In genomic region chr2:171404258-171404657, GRCh38 we compare ENCODE assay signal across 11 cellular contexts.
DNase-seq lines count a peak whose midpoint lies in the region; ATAC-seq and TF ChIP-seq lines count a peak whose summit lies in the region.
"Had no signal": no experiment of that assay in that cellular context is flagged by ENCODE, and none has a peak within 500 bp of the region (broad histone marks: within the 10 kb centered on the region; RNA-seq: fewer than 3 reads in every experiment).

No MANE protein-coding gene starts in this region.

- in situ Hi-C loops in GM13977 (cut with MboI; ENCODE audit: low pct_unique_long_range_greater_than_20kb, low sequenced_read_pairs, unreplicated experiment), result no loop called here

- TF ChIP-seq CTCF in GM13977 (IDR thresholded peaks at IDR 0.05; ENCODE audit: extremely low read depth, insufficient read depth, missing control alignments), result no peak

- DNase-seq in AG08395 (ENCODE audit: low spot score) (peak; percentile 69), HS-5 (ENCODE audit: low read depth) (peak; percentile 82), astrocyte of the hippocampus (ENCODE audit: low read depth, low spot score) (peak; percentile 63), islet precursor cell (peak; percentile 60), COR-L47 (lab: John Stamatoyannopoulos, UW) (no peak), GM13977 (ENCODE audit: low spot score) (no peak)
- DNase-seq: activated T-cell treated with anti-CD3 and anti-CD28 coated beads, Interleukin-2, amount 50 U/mL, for 24 hours; caudate nucleus; NCI-H1436 had no signal

- ATAC-seq in GM18511 (IDR thresholded peaks at IDR 0.05; ENCODE audit: unreplicated experiment), result no peak
- no peak for ATAC-seq in HG03159 (IDR thresholded peaks at IDR 0.05; ENCODE audit: unreplicated experiment)

Comparison
In these comparisons a context has a peak if more than half of its experiments do, and no peak if none do; other contexts are left out.
1. DNase-seq: peak in AG08395 (single experiment), HS-5 (single experiment), astrocyte of the hippocampus (single experiment) and islet precursor cell (single experiment); none in COR-L47 (single experiment) and GM13977 (single experiment).